Comparison of ENCODE assay signal across 1 cellular context in the genomic region with DNA sequence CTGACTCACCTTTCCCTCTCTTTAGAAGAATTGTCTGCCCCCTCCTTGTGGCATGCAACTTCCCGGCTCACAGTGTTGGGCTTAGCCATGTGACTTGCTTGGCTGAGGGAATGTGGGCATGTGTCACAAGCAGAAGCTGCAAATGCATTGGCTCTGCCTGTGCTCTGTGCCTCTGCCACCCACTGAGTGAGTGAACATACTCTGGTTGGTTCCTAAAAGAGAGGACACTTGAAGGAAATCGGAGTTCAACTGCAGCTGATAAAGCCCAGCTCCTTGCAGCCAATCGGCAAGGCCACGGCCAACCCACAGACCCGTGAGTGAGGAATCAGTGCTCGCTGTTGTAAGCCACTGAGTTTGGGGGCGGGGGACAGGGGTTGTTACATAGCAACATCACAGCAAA.
A peak's percentile ranks its signal among the peaks of the same experiment; 100 is the strongest.
TF ChIP-seq lines count a peak whose summit lies in the region.

No MANE protein-coding gene starts in this region.

TF ChIP-seq in HepG2, 621 proteins besides CTCF, POLR2A, EP300 and RAD21 (continued from another document):
- TF ChIP-seq, protein P1, sequence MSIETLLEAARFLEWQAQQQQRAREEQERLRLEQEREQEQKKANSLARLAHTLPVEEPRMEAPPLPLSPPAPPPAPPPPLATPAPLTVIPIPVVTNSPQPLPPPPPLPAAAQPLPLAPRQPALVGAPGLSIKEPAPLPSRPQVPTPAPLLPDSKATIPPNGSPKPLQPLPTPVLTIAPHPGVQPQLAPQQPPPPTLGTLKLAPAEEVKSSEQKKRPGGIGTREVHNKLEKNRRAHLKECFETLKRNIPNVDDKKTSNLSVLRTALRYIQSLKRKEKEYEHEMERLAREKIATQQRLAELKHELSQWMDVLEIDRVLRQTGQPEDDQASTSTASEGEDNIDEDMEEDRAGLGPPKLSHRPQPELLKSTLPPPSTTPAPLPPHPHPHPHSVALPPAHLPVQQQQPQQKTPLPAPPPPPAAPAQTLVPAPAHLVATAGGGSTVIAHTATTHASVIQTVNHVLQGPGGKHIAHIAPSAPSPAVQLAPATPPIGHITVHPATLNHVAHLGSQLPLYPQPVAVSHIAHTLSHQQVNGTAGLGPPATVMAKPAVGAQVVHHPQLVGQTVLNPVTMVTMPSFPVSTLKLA (IDR thresholded peaks at IDR 0.05), result peak; percentile 93
